In the genomic region with DNA sequence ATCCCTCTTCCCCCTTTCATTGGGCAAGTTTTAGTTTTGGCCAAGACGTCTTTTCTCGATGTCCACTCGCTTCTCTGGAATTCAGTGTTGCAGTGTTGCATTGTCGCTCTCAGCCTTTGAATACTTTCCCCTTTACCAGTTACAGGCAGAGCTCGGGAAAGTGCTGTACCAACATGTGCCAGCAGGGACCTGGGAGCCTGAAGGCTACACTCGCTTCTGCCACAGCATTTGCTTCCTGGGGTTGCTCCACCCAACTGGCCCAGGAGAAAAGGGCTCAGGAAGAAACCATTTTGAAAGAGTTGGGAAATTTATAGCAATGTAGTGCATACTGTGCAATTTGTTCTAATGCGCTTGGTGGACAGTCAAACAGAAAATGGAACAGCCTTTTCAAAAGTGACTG, we compare ENCODE assay signal across 13 cellular contexts.
DNase-seq lines count a peak whose midpoint lies in the region; ATAC-seq and TF ChIP-seq lines count a peak whose summit lies in the region.
"Had no signal": no experiment of that assay in that cellular context is flagged by ENCODE, and none has a peak within 500 bp of the region (broad histone marks: within the 10 kb centered on the region; RNA-seq: fewer than 3 reads in every experiment).

No MANE protein-coding gene starts in this region.

- H3K4me2 ChIP-seq in neuronal stem cell (ENCODE audit: insufficient read depth, low read length, poor library complexity, severe bottlenecking) = no peak overlapping the region

- peaks cover 15% of the 10 kb centered on the region for H3K4me1 Mint-ChIP-seq in Caco-2 (ENCODE audit: low read depth, unreplicated experiment)

- H3K27me3 Mint-ChIP-seq in Caco-2 (ENCODE audit: insufficient read depth, unreplicated experiment) = no peaks in the 10 kb centered on the region

- no peak overlapping the region for H2AK5ac ChIP-seq in neuronal stem cell (ENCODE audit: low read depth, low read length)

- no peak overlapping the region for H4K91ac ChIP-seq in neuronal stem cell (ENCODE audit: low read depth, low read length, poor library complexity)

- H3K36me3 ChIP-seq in Caco-2 (ENCODE audit: control insufficient read depth, insufficient read depth, low read length) (no peaks in the 10 kb centered on the region), H7 (replicated peaks; ENCODE audit: control insufficient read depth, insufficient read depth, low read length) (no peaks in the 10 kb centered on the region), neuronal stem cell (replicated peaks in 1 of 2; ENCODE audit: control insufficient read depth in 2 of 2, insufficient read depth in 2 of 2, low read length in 2 of 2) (no peaks in the 10 kb centered on the region)
- H3K36me3 ChIP-seq: adrenal gland, uterus had no signal

- no peak overlapping the region for H3K27ac Mint-ChIP-seq in Caco-2 (ENCODE audit: unreplicated experiment)
- H3K27ac Mint-ChIP-seq: activated CD8-positive, alpha-beta T cell treated with anti-CD3 and anti-CD28 coated beads for 36 hours had no signal

- TF ChIP-seq CTCF in Caco-2 (IDR thresholded peaks at IDR 0.05; ENCODE audit: insufficient read depth in 1 of 2, low read depth in 1 of 2, low read length in 1 of 2, severe bottlenecking in 1 of 2, unreplicated experiment in 1 of 2) (peak; percentile 27 to 33), dorsolateral prefrontal cortex (IDR thresholded peaks at IDR 0.05 in 54 of 56, conservative IDR thresholded peaks at IDR 0.05 in 2 of 56; ENCODE audit: low read depth in 1 of 56, partially characterized antibody in 56 of 56) (peak in 5 of 56 donors; percentile 10 to 21 (median 14))

- H2AFZ ChIP-seq in neuronal stem cell (ENCODE audit: low read length) = no peak overlapping the region

- H3K27ac ChIP-seq in dorsolateral prefrontal cortex = no peak overlapping the region
- H3K27ac ChIP-seq in neuronal stem cell (replicated peaks; ENCODE audit: low read length) = no peak overlapping the region
- H3K27ac ChIP-seq: adrenal gland, uterus had no signal

- H3K4me3 ChIP-seq in Caco-2 (ENCODE audit: low read depth, low read length) = no peak overlapping the region
- no peak overlapping the region for H3K4me3 ChIP-seq in H7 (ENCODE audit: insufficient read depth, low read depth, low read length)
- no peak overlapping the region for H3K4me3 ChIP-seq in dorsolateral prefrontal cortex
- H3K4me3 ChIP-seq in neuronal stem cell (ENCODE audit: low read length in 2 of 2) = no peak overlapping the region
- H3K4me3 ChIP-seq: adrenal gland, uterus had no signal

- no peak overlapping the region for H3K23ac ChIP-seq in neuronal stem cell (ENCODE audit: low read depth, low read length, poor library complexity)

- no peak overlapping the region for H3K14ac ChIP-seq in neuronal stem cell (ENCODE audit: low read length)

- intact Hi-C loops in Caco-2 (cut with micrococcal nuclease; ENCODE audit: unreplicated experiment) (loop anchor here (2.0 kb wide), 1 partner anchor 73 kb away; no protein-coding TSS in a partner anchor), dorsolateral prefrontal cortex (cut with DNase I) (no loop called here)

- no peaks in the 10 kb centered on the region for H3K79me1 ChIP-seq in neuronal stem cell (ENCODE audit: low read depth, low read length)

- H4K8ac ChIP-seq in neuronal stem cell (ENCODE audit: low read depth, low read length) = no peak overlapping the region

- H3K27me3 ChIP-seq in Caco-2 (replicated peaks; ENCODE audit: control insufficient read depth, insufficient read depth, low read length) = no peaks in the 10 kb centered on the region
- no peaks in the 10 kb centered on the region for H3K27me3 ChIP-seq in H7 (ENCODE audit: control insufficient read depth, insufficient read depth, low read length)
- H3K27me3 ChIP-seq in dorsolateral prefrontal cortex = peaks cover 0 to 17% (median under 1%) of the 10 kb centered on the region in 45 donors
- H3K27me3 ChIP-seq in neuronal stem cell (ENCODE audit: control insufficient read depth in 3 of 3, insufficient read depth in 3 of 3, low read depth in 1 of 3, low read length in 3 of 3) = no peaks in the 10 kb centered on the region
- H3K27me3 ChIP-seq: adrenal gland, uterus had no signal

- H2BK15ac ChIP-seq in neuronal stem cell (ENCODE audit: low read length) = no peak overlapping the region

- H3K9me3 Mint-ChIP-seq in Caco-2 (ENCODE audit: unreplicated experiment) = no peaks in the 10 kb centered on the region
- H3K9me3 Mint-ChIP-seq: activated CD8-positive, alpha-beta T cell treated with anti-CD3 and anti-CD28 coated beads for 36 hours had no signal

- H3K4me1 ChIP-seq in Caco-2 = no peaks in the 10 kb centered on the region
- H3K4me1 ChIP-seq in neuronal stem cell (ENCODE audit: control insufficient read depth in 2 of 2, insufficient read depth in 1 of 2, low read depth in 1 of 2, low read length in 2 of 2) = peaks cover 0 to 12% of the 10 kb centered on the region in 2 donors
- H3K4me1 ChIP-seq: adrenal gland, uterus had no signal

- POLR2A ChIA-PET in Caco-2 (lab: Charles Lee) = no interaction called here

- CTCF ChIA-PET in Caco-2 (lab: Charles Lee) = no interaction called here

- H3K4ac ChIP-seq in neuronal stem cell (ENCODE audit: low read length) = no peak overlapping the region

- no peak overlapping the region for H3K9ac ChIP-seq in neuronal stem cell (ENCODE audit: low read depth, low read length, poor library complexity)

- H3K18ac ChIP-seq in neuronal stem cell (ENCODE audit: low read length) = no peak overlapping the region

- H3K9me3 ChIP-seq in Caco-2 (no peaks in the 10 kb centered on the region), neuronal stem cell (replicated peaks in 1 of 2; ENCODE audit: control insufficient read depth in 2 of 2, insufficient read depth in 1 of 2, low read depth in 1 of 2, low read length in 2 of 2) (peaks cover 0 to 2% of the 10 kb centered on the region in 2 donors)
- H3K9me3 ChIP-seq: adrenal gland, uterus had no signal

- no CpG with 5 or more reads among the region's 7 CpGs for WGBS in neuronal stem cell (ENCODE audit: extremely low coverage in 2 of 2, insufficient read length in 2 of 2, insufficient replicate concordance in 1 of 2), 2 donors

- no peak overlapping the region for H2BK5ac ChIP-seq in neuronal stem cell (ENCODE audit: low read length)

- no peak overlapping the region for H2BK120ac ChIP-seq in neuronal stem cell (ENCODE audit: low read depth, low read length)

- no TSS peak for BruUV-seq in Caco-2 (replicated peaks; lab: Mats Ljungman, UMichigan)

- peak; percentile 53 to 54 for DNase-seq in Caco-2
- DNase-seq in H7 = peak; percentile 78
- peak; percentile 10 for DNase-seq in OCI-M1 (lab: John Stamatoyannopoulos, UW)
- peak; percentile 72 for DNase-seq in iPS DF 19.7 (ENCODE audit: low read depth, low spot score)
- DNase-seq in dorsolateral prefrontal cortex = no peak
- no peak for DNase-seq in neuronal stem cell (ENCODE audit: low spot score)
- DNase-seq in stimulated activated naive CD8-positive, alpha-beta T cell treated with anti-CD3 and anti-CD28 coated beads, Interleukin-15, Interleukin-2, amounts not matched to agents 100 U/mL and 50 U/mL, for 24 hours = no peak
- no peak for DNase-seq in NCI-H1436 treated with DMSO at 0.1 percent for 48 hours (lab: John Stamatoyannopoulos, UW)
- DNase-seq: activated CD8-positive, alpha-beta T cell treated with anti-CD3 and anti-CD28 coated beads for 36 hours; adrenal gland; GDM1; IMR-90; uterus had no signal

- no peak overlapping the region for H3K4me3 Mint-ChIP-seq in Caco-2 (ENCODE audit: unreplicated experiment)
- H3K4me3 Mint-ChIP-seq: activated CD8-positive, alpha-beta T cell treated with anti-CD3 and anti-CD28 coated beads for 36 hours had no signal

- H2BK12ac ChIP-seq in neuronal stem cell (ENCODE audit: low read length) = no peak overlapping the region

- H3K36me3 Mint-ChIP-seq in Caco-2 (ENCODE audit: insufficient read depth, unreplicated experiment) = no peaks in the 10 kb centered on the region

- ATAC-seq in stimulated activated naive CD8-positive, alpha-beta T cell treated with anti-CD3 and anti-CD28 coated beads, Interleukin-15, Interleukin-2, amounts not matched to agents 100 U/mL and 50 U/mL, for 24 hours = no peak
- ATAC-seq: activated CD8-positive, alpha-beta T cell treated with anti-CD3 and anti-CD28 coated beads for 36 hours had no signal

Comparison
In these comparisons a context has a peak if more than half of its experiments do, and no peak if none do; other contexts are left out.
1. DNase-seq: peak in Caco-2 (2 of 2), H7 (single experiment), OCI-M1 (single experiment) and iPS DF 19.7 (single experiment); none in dorsolateral prefrontal cortex (0 of 10), neuronal stem cell (single experiment), stimulated activated naive CD8-positive, alpha-beta T cell treated with anti-CD3 and anti-CD28 coated beads, Interleukin-15, Interleukin-2, amounts not matched to agents 100 U/mL and 50 U/mL, for 24 hours (single experiment) and NCI-H1436 treated with DMSO at 0.1 percent for 48 hours (single experiment).